14 cellular contexts compared by ENCODE assay signal in the genomic region with DNA sequence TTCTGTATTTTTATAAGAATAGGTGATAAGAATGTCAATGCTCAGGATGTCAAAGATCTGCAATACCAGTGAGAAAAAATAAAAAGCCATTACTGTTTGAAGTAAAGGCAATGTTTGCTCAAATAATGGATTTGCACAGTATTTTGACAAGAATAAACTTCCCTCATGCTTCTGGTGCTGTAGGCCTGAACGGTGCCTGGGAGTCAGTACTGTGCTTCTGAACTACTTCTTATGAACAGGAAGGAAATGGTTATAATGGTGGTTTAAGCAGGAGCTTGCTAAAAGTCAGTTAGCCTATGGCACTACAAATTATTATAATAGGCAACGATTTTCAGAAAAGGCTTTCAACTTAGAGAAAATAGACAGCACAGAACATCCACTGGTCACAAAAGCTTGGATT.
"Had no signal": no experiment of that assay in that cellular context is flagged by ENCODE, and none has a peak within 500 bp of the region (broad histone marks: within the 10 kb centered on the region; RNA-seq: fewer than 3 reads in every experiment).

No MANE protein-coding gene starts in this region.

- H3K4me1 ChIP-seq: left ventricle myocardium inferior, right atrium auricular region had no signal

- ATAC-seq: stimulated activated memory B cell treated with anti-CD40 and anti-IgM and Interleukin-4, amounts not matched to agents 10 μg/mL and 1 μg/mL and 100 μg/mL, for 72 hours had no signal

- H3K27me3 ChIP-seq: right atrium auricular region had no signal

- H3K4me3 ChIP-seq: left ventricle myocardium inferior, right atrium auricular region had no signal

- H3K36me3 ChIP-seq: left ventricle myocardium inferior, right atrium auricular region, WERI-Rb-1 had no signal

- H3K27ac ChIP-seq: left ventricle myocardium inferior, right atrium auricular region, WERI-Rb-1 had no signal

- DNase-seq: activated CD4-positive, alpha-beta memory T cell treated with anti-CD3 and anti-CD28 coated beads for 36 hours; activated naive CD4-positive, alpha-beta T cell treated with anti-CD3 and anti-CD28 coated beads, Interleukin-2, amount 10 ng/mL, durations not matched to agents 7 days and 5 days; activated T-cell treated with anti-CD3 and anti-CD28 coated beads, Interleukin-2, amount 50 U/mL, for 24 hours; effector memory CD4-positive, alpha-beta T cell; foreskin fibroblast; hippocampal formation; kidney; left ventricle myocardium inferior; naive B cell; posterior cingulate gyrus; stimulated activated CD4-positive, alpha-beta T cell treated with anti-CD3 and anti-CD28 coated beads, Interleukin-2, amount 100 ng/mL, for 48 hours; WERI-Rb-1 had no signal
